In genomic region chr5:138077064-138077696, GRCh38 we compare ENCODE assay signal across 8 cellular contexts. TPM values are rescaled to one million over a fixed set of nuclear protein-coding genes. Genes with fewer than 3 reads are reported as not detected.
A peak's percentile ranks its signal among the peaks of the same experiment; 100 is the strongest.
DNase-seq lines count a peak whose midpoint lies in the region; ATAC-seq and TF ChIP-seq lines count a peak whose summit lies in the region.

No MANE protein-coding gene starts in this region.

- H3K4me2 ChIP-seq in DOHH2 (ENCODE audit: low read length) = no peak overlapping the region

- H3K4me1 ChIP-seq in DOHH2 (ENCODE audit: control insufficient read depth, low read length) = peaks cover 10% of the 10 kb centered on the region
- H3K4me1 ChIP-seq in adrenal gland (replicated peaks in 1 of 2) = no peaks in the 10 kb centered on the region
- H3K4me1 ChIP-seq in left ventricle myocardium inferior = peaks cover 4% of the 10 kb centered on the region

- H3F3A ChIP-seq in DOHH2 (ENCODE audit: control insufficient read depth, insufficient read depth) = peaks cover 4% of the 10 kb centered on the region; the same call in 1 of the 2 replicates

- H3K79me2 ChIP-seq in DOHH2 (ENCODE audit: control insufficient read depth, low read length) = no peaks in the 10 kb centered on the region

- no peaks in the 10 kb centered on the region for H3K9me3 ChIP-seq in DOHH2 (ENCODE audit: control insufficient read depth, insufficient read depth, low read length)
- H3K9me3 ChIP-seq in adrenal gland (replicated peaks in 1 of 3) = no peaks in the 10 kb centered on the region
- H3K9me3 ChIP-seq in left ventricle myocardium inferior (replicated peaks) = no peaks in the 10 kb centered on the region

- TF ChIP-seq POLR2A in adrenal gland (IDR thresholded peaks at IDR 0.05) = no peak

- DNase-seq in KBM-7 (peak; percentile 64), SHP77 treated with DMSO at 0.1 percent for 48 hours (lab: John Stamatoyannopoulos, UW) (peak; percentile 35), adrenal gland (peak; percentile 54 to 89 (median 66)), left ventricle myocardium inferior (peak; percentile 50), sciatic nerve (ENCODE audit: low spot score) (peak; percentile 84)

- ATAC-seq in sciatic nerve (peak; percentile 76), GM19395 (IDR thresholded peaks at IDR 0.05; ENCODE audit: unreplicated experiment) (no peak), HG02610 (IDR thresholded peaks at IDR 0.05; ENCODE audit: unreplicated experiment) (no peak)

- no peaks in the 10 kb centered on the region for H4K20me1 ChIP-seq in DOHH2 (ENCODE audit: control insufficient read depth, insufficient read depth, low read depth, low read length)

- in situ Hi-C loops in KBM-7 (cut with MboI; ENCODE audit: low pct_unique_long_range_greater_than_20kb, low sequenced_read_pairs) = no loop called here

- WGBS in adrenal gland, 4 donors = 28 to 33% (median 29%) methylated on average over 5 of the region's 5 CpGs

- no peaks in the 10 kb centered on the region for H3K9me2 ChIP-seq in DOHH2 (replicated peaks; ENCODE audit: control insufficient read depth, low read length)

- H3K36me3 ChIP-seq in DOHH2 (ENCODE audit: control insufficient read depth, low read length) = no peaks in the 10 kb centered on the region
- H3K36me3 ChIP-seq in adrenal gland (replicated peaks in 1 of 2) = no peaks in the 10 kb centered on the region
- no peaks in the 10 kb centered on the region for H3K36me3 ChIP-seq in left ventricle myocardium inferior

- intact Hi-C loops in adrenal gland (cut with DNase I) = no loop called here
- intact Hi-C loops in left ventricle myocardium inferior (cut with micrococcal nuclease) = no loop called here
- intact Hi-C loops in sciatic nerve (cut with DNase I) = no loop called here

- H3K27me3 ChIP-seq in DOHH2 (ENCODE audit: control insufficient read depth, low read length) = peaks cover 2% of the 10 kb centered on the region; the same call in 1 of the 2 replicates
- H3K27me3 ChIP-seq in adrenal gland = no peaks in the 10 kb centered on the region
- no peaks in the 10 kb centered on the region for H3K27me3 ChIP-seq in left ventricle myocardium inferior (ENCODE audit: low read depth)

- H3K27ac ChIP-seq in DOHH2 (ENCODE audit: low read depth, low read length) (no peak overlapping the region), adrenal gland (no peak overlapping the region), left ventricle myocardium inferior (replicated peaks) (no peak overlapping the region)

- H3K4me3 ChIP-seq in DOHH2 (ENCODE audit: low read length) = no peak overlapping the region
- no peak overlapping the region for H3K4me3 ChIP-seq in adrenal gland
- no peak overlapping the region for H3K4me3 ChIP-seq in left ventricle myocardium inferior

- TF ChIP-seq CTCF in DOHH2 (IDR thresholded peaks at IDR 0.05; ENCODE audit: low read depth, low read length, poor library complexity, severe bottlenecking) (peak; percentile 80), adrenal gland (IDR thresholded peaks at IDR 0.05) (peak; percentile 79 to 91 (median 85)), left ventricle myocardium inferior (IDR thresholded peaks at IDR 0.05; ENCODE audit: borderline replicate concordance) (peak; percentile 90)

RNA-seq across cellular contexts. Expression of gene WNT8A, which starts 6.7 kb away (rescaled TPM):
- total RNA-seq in adrenal gland (not detected), left ventricle myocardium inferior (not detected), sciatic nerve (not detected)
- not detected for polyA plus RNA-seq in adrenal gland

RNA-seq across cellular contexts. Expression of gene FAM13B, which starts 44.3 kb away (rescaled TPM):
- total RNA-seq in adrenal gland (100 to 1,000 TPM in 1 of 8 donors, 10 to 100 TPM in 7; 43.1 to 208 (median 76.4) TPM), left ventricle myocardium inferior (22.1 TPM), sciatic nerve (82.4 TPM)
- 10 to 100 TPM; 26.5 to 39.7 (median 27.2) TPM for polyA plus RNA-seq in adrenal gland
